Comparison of ENCODE assay signal across 14 cellular contexts in the genomic region with DNA sequence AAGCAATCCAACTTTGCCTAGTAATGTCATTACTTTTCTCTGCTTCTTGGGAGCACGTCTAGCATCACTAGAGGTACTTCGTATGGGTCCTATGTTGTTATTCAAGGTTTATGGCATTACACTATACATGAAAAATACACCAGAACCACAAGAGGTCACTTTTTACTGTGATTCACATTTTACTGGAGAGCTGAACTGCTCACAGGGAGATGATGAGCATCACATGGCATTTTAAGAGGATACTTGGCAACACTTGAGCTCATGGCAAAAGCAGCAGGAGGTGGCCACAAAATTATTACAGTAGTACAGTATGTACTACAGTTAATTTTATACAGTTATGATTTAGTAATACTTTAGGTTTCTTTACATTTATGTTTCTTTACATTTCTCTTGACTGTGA.
DNase-seq lines count a peak whose midpoint lies in the region; ATAC-seq and TF ChIP-seq lines count a peak whose summit lies in the region.
"Had no signal": no experiment of that assay in that cellular context is flagged by ENCODE, and none has a peak within 500 bp of the region (broad histone marks: within the 10 kb centered on the region; RNA-seq: fewer than 3 reads in every experiment).

No MANE protein-coding gene starts in this region.

- no peaks in the 10 kb centered on the region for H3K27me3 Mint-ChIP-seq in glutamatergic neuron (ENCODE audit: unreplicated experiment)

- H3K4me3 Mint-ChIP-seq in glutamatergic neuron (ENCODE audit: unreplicated experiment), result no peak overlapping the region
- H3K4me3 Mint-ChIP-seq: B cell; stimulated activated memory B cell treated with anti-CD40 and anti-IgM and Interleukin-4, amounts not matched to agents 10 μg/mL and 1 μg/mL and 100 μg/mL, for 72 hours had no signal

- DNase-seq in Daoy (ENCODE audit: low read depth) (peak; percentile 3), HT-29 (ENCODE audit: low spot score) (peak; percentile 6), NCI-H2227 (lab: John Stamatoyannopoulos, UW; ENCODE audit: unreplicated experiment) (peak; percentile 45), choroid plexus epithelial cell (ENCODE audit: low read depth) (peak; percentile 4), HCEC 1CT (no peak), glutamatergic neuron (no peak)
- DNase-seq: activated CD4-positive, alpha-beta T cell treated with anti-CD3 and anti-CD28 coated beads, Interleukin-2, amount 50 U/mL, for 4 hours; activated naive CD4-positive, alpha-beta T cell treated with anti-CD3 and anti-CD28 coated beads, Interleukin-2, amount 50 U/mL, for 16 hours; GOT3; NCI-H446; PC-3 had no signal

- TF ChIP-seq CTCF in choroid plexus epithelial cell (conservative IDR thresholded peaks at IDR 0.05; ENCODE audit: low read depth, low read length), result no peak
- no peak for TF ChIP-seq CTCF in glutamatergic neuron (IDR thresholded peaks at IDR 0.05; ENCODE audit: partially characterized antibody, unreplicated experiment)

- H3K4me1 Mint-ChIP-seq in glutamatergic neuron (ENCODE audit: low read depth, unreplicated experiment), result peaks cover 9% of the 10 kb centered on the region
- H3K4me1 Mint-ChIP-seq: B cell; stimulated activated memory B cell treated with anti-CD40 and anti-IgM and Interleukin-4, amounts not matched to agents 10 μg/mL and 1 μg/mL and 100 μg/mL, for 72 hours had no signal

- H3K27ac Mint-ChIP-seq in glutamatergic neuron (ENCODE audit: unreplicated experiment), result no peak overlapping the region
- H3K27ac Mint-ChIP-seq: B cell; stimulated activated memory B cell treated with anti-CD40 and anti-IgM and Interleukin-4, amounts not matched to agents 10 μg/mL and 1 μg/mL and 100 μg/mL, for 72 hours had no signal

- H3K4me3 ChIP-seq in choroid plexus epithelial cell (ENCODE audit: low read depth, low read length), result no peak overlapping the region

- H3K9me3 Mint-ChIP-seq in glutamatergic neuron (ENCODE audit: unreplicated experiment), result no peaks in the 10 kb centered on the region

- ATAC-seq in HG03442 (IDR thresholded peaks at IDR 0.05; ENCODE audit: unreplicated experiment), result no peak
- ATAC-seq: PC-3; stimulated activated memory B cell treated with anti-CD40 and anti-IgM and Interleukin-4, amounts not matched to agents 10 μg/mL and 1 μg/mL and 100 μg/mL, for 72 hours had no signal

- no peaks in the 10 kb centered on the region for H3K36me3 Mint-ChIP-seq in glutamatergic neuron (ENCODE audit: unreplicated experiment)
- H3K36me3 Mint-ChIP-seq: stimulated activated memory B cell treated with anti-CD40 and anti-IgM and Interleukin-4, amounts not matched to agents 10 μg/mL and 1 μg/mL and 100 μg/mL, for 72 hours had no signal

Comparison
In these comparisons a context has a peak if more than half of its experiments do, and no peak if none do; other contexts are left out.
1. DNase-seq: peak in Daoy (single experiment), HT-29 (single experiment), NCI-H2227 (single experiment) and choroid plexus epithelial cell (single experiment); none in HCEC 1CT (single experiment) and glutamatergic neuron (single experiment).